ENCODE assay signal across 7 cellular contexts in the genomic region with DNA sequence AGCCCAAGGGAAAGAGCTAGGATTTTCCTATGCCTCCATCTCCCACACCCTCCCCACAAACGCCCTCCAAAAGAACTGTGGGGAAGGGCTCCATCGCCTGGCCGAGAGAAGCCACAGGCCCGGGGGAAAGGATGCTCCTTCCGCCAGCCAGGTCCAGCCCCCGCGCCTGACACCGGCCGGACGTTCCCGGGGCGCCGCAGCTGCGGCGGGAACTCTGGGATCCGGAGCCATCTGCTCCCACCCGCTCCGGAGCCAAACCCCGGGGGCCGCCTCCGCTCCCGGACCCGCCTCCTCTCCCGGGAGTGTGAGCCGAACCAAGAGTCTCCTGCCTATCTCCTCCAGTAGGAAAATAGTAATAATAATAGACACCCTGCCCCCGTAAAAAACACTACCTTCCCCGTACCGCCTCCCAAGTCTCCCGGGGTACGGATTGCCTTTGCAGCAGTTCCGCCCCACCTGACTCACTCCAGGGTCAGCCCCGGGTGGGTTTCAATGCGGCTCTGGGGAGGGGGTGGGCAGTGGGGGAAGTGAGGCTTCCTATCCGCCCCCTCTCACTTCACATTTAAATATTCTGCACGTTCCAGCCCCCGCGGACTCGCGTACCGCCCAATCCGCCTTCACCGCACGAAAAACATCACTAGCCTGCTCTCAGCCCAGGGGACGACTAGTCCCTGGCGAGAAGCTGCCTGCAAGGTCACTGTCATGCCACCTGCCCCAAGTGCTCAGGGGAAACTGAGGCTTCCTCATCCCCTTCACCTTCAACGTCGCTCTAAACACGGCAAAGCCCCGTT. TPM values are rescaled to one million over a fixed set of nuclear protein-coding genes. Genes with fewer than 3 reads are reported as not detected.
DNase-seq lines count a peak whose midpoint lies in the region; ATAC-seq and TF ChIP-seq lines count a peak whose summit lies in the region.

No MANE protein-coding gene starts in this region.

- peak; percentile 50 for ATAC-seq in sciatic nerve
- ATAC-seq in HG03442 (IDR thresholded peaks at IDR 0.05; ENCODE audit: unreplicated experiment): no peak

- peak overlapping the region; percentile 77 for H3K4me3 ChIP-seq in SK-N-MC

- POLR2A ChIA-PET in HEK293T (lab: Yijun Ruan, JAX): interaction anchor here (0.7 to 6.9 kb wide), 9 partner anchors 9 to 43 kb away, joined by 3 to 42 read pairs (median 4); partner anchors contain the start of genes CDK4, EEF1AKMT3, METTL1 and OS9

- CTCF ChIA-PET in HEK293T (lab: Yijun Ruan, JAX): interaction anchor here (0.7 to 3.6 kb wide), 9 partner anchors 10 to 277 kb away, joined by 3 to 25 read pairs (median 3); no protein-coding TSS in a partner anchor

- H3K9ac ChIP-seq in SK-N-MC (ENCODE audit: insufficient read length): no peak overlapping the region

- no peaks in the 10 kb centered on the region for H3K9me3 ChIP-seq in SK-N-MC (ENCODE audit: low read depth, low read length)

- intact Hi-C loops in head of caudate nucleus (cut with DNase I): no loop called here
- intact Hi-C loops in sciatic nerve (cut with DNase I): no loop called here

- H3K36me3 ChIP-seq in SK-N-MC (ENCODE audit: insufficient read depth, low read length): no peaks in the 10 kb centered on the region

- peak; percentile 52 for DNase-seq in HEK293T (ENCODE audit: extremely low spot score)
- DNase-seq in SK-N-MC (ENCODE audit: low read depth, low spot score): no peak
- DNase-seq in head of caudate nucleus: peak in 39 of 42 donors; percentile 44 to 87 (median 68)
- DNase-seq in sciatic nerve (ENCODE audit: low spot score): no peak
- no peak for DNase-seq in DMS79 (lab: John Stamatoyannopoulos, UW)
- DNase-seq in H4 (ENCODE audit: low spot score): no peak

- no peak overlapping the region for H3K27ac ChIP-seq in SK-N-MC

TF ChIP-seq in HEK293T, 16 proteins besides CTCF, POLR2A, EP300 and RAD21:
- no peak for TF ChIP-seq FOXA1 (IDR thresholded peaks at IDR 0.05)
- no peak for TF ChIP-seq TARDBP (IDR thresholded peaks at IDR 0.05)
- TF ChIP-seq HDGF (IDR thresholded peaks at IDR 0.05; ENCODE audit: borderline replicate concordance): no peak
- no peak for TF ChIP-seq NFRKB (IDR thresholded peaks at IDR 0.05)
TF ChIP-seq in HEK293T: peak in this region for 0.

RNA-seq across cellular contexts. Expression of gene AGAP2, which starts 2.4 kb away (rescaled TPM):
- total RNA-seq in sciatic nerve: 4.0 TPM
- 0.99 and 2.4 TPM in 2 replicates for total RNA-seq in H4 (2014; rRNA removed; shearing (Covaris generic))

RNA-seq across cellular contexts. Expression of gene TSPAN31, which starts 8.7 kb away (rescaled TPM):
- total RNA-seq in sciatic nerve: 37.1 TPM
- 64.1 and 76.5 TPM in 2 replicates for total RNA-seq in H4 (2014; rRNA removed; shearing (Covaris generic))

RNA-seq across cellular contexts. Expression of gene CDK4, which starts 16.0 kb away (rescaled TPM):
- total RNA-seq in sciatic nerve: 54.0 TPM
- 298 and 323 TPM in 2 replicates for total RNA-seq in H4 (2014; rRNA removed; shearing (Covaris generic))

RNA-seq across cellular contexts. Expression of gene MARCHF9, which starts 18.8 kb away (rescaled TPM):
- total RNA-seq in sciatic nerve: 10.6 TPM
- total RNA-seq in H4 (2014; rRNA removed; shearing (Covaris generic)): 5.5 and 7.3 TPM in 2 replicates

RNA-seq across cellular contexts. Expression of gene CYP27B1, which starts 30.7 kb away (rescaled TPM):
- total RNA-seq in sciatic nerve: 0.98 TPM
- total RNA-seq in H4 (2014; rRNA removed; shearing (Covaris generic)): 0.48 TPM in 1 of 2 replicates, not detected in the other

Comparison
In these comparisons a context has a peak if more than half of its experiments do, and no peak if none do; other contexts are left out.
1. DNase-seq: peak in HEK293T (single experiment) and head of caudate nucleus (39 of 42); none in SK-N-MC (single experiment), sciatic nerve (single experiment), DMS79 (single experiment) and H4 (single experiment).